In the genomic region with DNA sequence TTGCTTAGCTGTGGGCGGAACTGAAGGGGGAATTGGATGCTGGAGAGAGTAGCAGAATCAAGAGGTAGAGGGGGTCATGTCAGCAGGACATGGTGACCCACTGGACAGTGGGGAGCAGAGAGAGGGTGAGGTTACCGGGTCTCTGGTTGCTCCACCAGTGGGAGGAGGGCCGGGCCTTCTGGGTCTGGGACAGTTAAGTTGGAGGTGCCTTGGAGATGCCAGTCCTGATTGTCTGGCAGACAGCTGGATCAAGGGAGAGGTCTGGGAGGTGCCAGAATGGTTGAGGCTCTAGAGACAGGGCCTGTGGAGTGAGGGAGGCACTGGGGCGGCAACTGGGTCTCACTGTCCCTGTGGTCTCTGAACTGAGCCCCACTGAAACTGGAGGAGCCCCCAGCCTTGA, we compare ENCODE assay signal across 12 cellular contexts. TPM values are rescaled to one million over a fixed set of nuclear protein-coding genes. Genes with fewer than 3 reads are reported as not detected.
A peak's percentile ranks its signal among the peaks of the same experiment; 100 is the strongest.
DNase-seq lines count a peak whose midpoint lies in the region; ATAC-seq, FAIRE-seq and TF ChIP-seq lines count a peak whose summit lies in the region.
"Had no signal": no experiment of that assay in that cellular context is flagged by ENCODE, and none has a peak within 500 bp of the region (broad histone marks: within the 10 kb centered on the region; RNA-seq: fewer than 3 reads in every experiment).

No MANE protein-coding gene starts in this region.

- H2BK20ac ChIP-seq in IMR-90 (ENCODE audit: low read depth, low read length), result peak overlapping the region; percentile 40; the same call in 1 of the 2 replicates

- no peak for ATAC-seq in IMR-90 (ENCODE audit: low read depth)
- ATAC-seq in GM12878, result no peak
- ATAC-seq in stimulated activated memory B cell treated with anti-CD40 and anti-IgM and Interleukin-4, amounts not matched to agents 10 μg/mL and 1 μg/mL and 100 μg/mL, for 72 hours, result no peak
- no peak for ATAC-seq in GM18858 (IDR thresholded peaks at IDR 0.05; ENCODE audit: unreplicated experiment)

- H3K9me3 ChIP-seq in IMR-90 (ENCODE audit: control insufficient read depth, insufficient read depth, low read length) (no peaks in the 10 kb centered on the region), GM12878 (replicated peaks; ENCODE audit: control insufficient read depth, insufficient read depth, low read length) (no peaks in the 10 kb centered on the region), mesenchymal stem cell (ENCODE audit: control insufficient read depth, low read length) (no peaks in the 10 kb centered on the region)

- H3K36me3 ChIP-seq in IMR-90 (ENCODE audit: control insufficient read depth, insufficient read depth, low read length) (peaks cover 34% of the 10 kb centered on the region), GM12878 (ENCODE audit: control insufficient read depth in 2 of 2, insufficient read depth in 2 of 2, low read length in 1 of 2) (peaks cover 34 to 41% of the 10 kb centered on the region in 2 experiments), mesenchymal stem cell (ENCODE audit: control insufficient read depth in 1 of 2, insufficient read depth in 2 of 2, low read depth in 1 of 2, low read length in 2 of 2) (peaks cover 48 to 66% of the 10 kb centered on the region in 2 experiments)

- peaks cover 8% of the 10 kb centered on the region for H4K20me1 ChIP-seq in IMR-90 (ENCODE audit: insufficient read depth, low read length)
- no peaks in the 10 kb centered on the region for H4K20me1 ChIP-seq in GM12878 (ENCODE audit: control insufficient read depth, insufficient read depth)

- H2BK5ac ChIP-seq in IMR-90 (ENCODE audit: low read depth, low read length, poor library complexity, severe bottlenecking) (peak overlapping the region; percentile 73), mesenchymal stem cell (ENCODE audit: low read depth, low read length, poor library complexity, severe bottlenecking) (no peak overlapping the region)

- H3K79me2 ChIP-seq in GM12878 (ENCODE audit: control insufficient read depth, insufficient read depth, low read length), result peaks cover 42% of the 10 kb centered on the region

- H3K4me3 Mint-ChIP-seq in stimulated activated memory B cell treated with anti-CD40 and anti-IgM and Interleukin-4, amounts not matched to agents 10 μg/mL and 1 μg/mL and 100 μg/mL, for 72 hours, result no peak overlapping the region

- H3K4me1 Mint-ChIP-seq in stimulated activated memory B cell treated with anti-CD40 and anti-IgM and Interleukin-4, amounts not matched to agents 10 μg/mL and 1 μg/mL and 100 μg/mL, for 72 hours, result peaks cover 63% of the 10 kb centered on the region

- peak overlapping the region; percentile 2; the same call in 1 of the 2 replicates for H3K56ac ChIP-seq in IMR-90 (ENCODE audit: extremely low read depth, insufficient read depth, low read length)

- H4K91ac ChIP-seq in IMR-90 (ENCODE audit: insufficient read depth, low read depth, low read length) (peak overlapping the region; percentile 36), mesenchymal stem cell (ENCODE audit: low read length) (peak overlapping the region; percentile 57)

- H2BK120ac ChIP-seq in IMR-90 (ENCODE audit: low read depth, low read length) (peak overlapping the region; percentile 83), mesenchymal stem cell (ENCODE audit: low read depth, low read length) (peak overlapping the region; percentile 42)

- peak overlapping the region; percentile 75 to 81 for H2BK12ac ChIP-seq in mesenchymal stem cell (ENCODE audit: low read length in 2 of 2)

- H4K5ac ChIP-seq in IMR-90 (ENCODE audit: low read depth, low read length), result peak overlapping the region; percentile 51

- H3K9ac ChIP-seq in IMR-90 (ENCODE audit: low read depth, low read length) (peak overlapping the region; percentile 6; the same call in 1 of the 2 replicates), GM12878 (ENCODE audit: control insufficient read depth, insufficient read depth, low read length) (no peak overlapping the region; the same call in 1 of the 2 replicates), mesenchymal stem cell (ENCODE audit: low read length) (peak overlapping the region; percentile 76)

- peak overlapping the region; percentile 69 for H3K27ac ChIP-seq in IMR-90 (ENCODE audit: insufficient read depth, low read length)
- H3K27ac ChIP-seq in GM12878 (ENCODE audit: control insufficient read depth, insufficient read depth), result peak overlapping the region; percentile 93
- H3K27ac ChIP-seq in mesenchymal stem cell (ENCODE audit: low read length, poor library complexity, severe bottlenecking), result no peak overlapping the region

- H3K4me3 ChIP-seq in IMR-90 (ENCODE audit: insufficient read depth, low read depth, low read length), result no peak overlapping the region
- H3K4me3 ChIP-seq in GM12878, result no peak overlapping the region
- no peak overlapping the region for H3K4me3 ChIP-seq in mesenchymal stem cell (ENCODE audit: insufficient read depth in 1 of 2, low read depth in 1 of 2, low read length in 2 of 2)

- H2BK15ac ChIP-seq in IMR-90 (ENCODE audit: low read depth, low read length) (peak overlapping the region; percentile 17; the same call in 2 of the 3 replicates), mesenchymal stem cell (ENCODE audit: low read depth, poor library complexity, severe bottlenecking) (peak overlapping the region; percentile 95)

- in situ Hi-C loops in IMR-90 (cut with MboI; ENCODE audit: low sequenced_read_pairs) (no loop called here), GM12878 (cut with MboI) (loop anchor here (5.0 kb wide), 1 partner anchor 48 kb away; no protein-coding TSS in a partner anchor)

- CTCF ChIA-PET in IMR-90 (lab: Yijun Ruan, JAX), result no interaction called here
- CTCF ChIA-PET in GM12878 (lab: Yijun Ruan, JAX), result interaction anchor here (1.1 to 1.4 kb wide), 2 partner anchors 17 to 38 kb away, joined by 3 to 5 read pairs; no protein-coding TSS in a partner anchor

- peaks cover 40% of the 10 kb centered on the region for H3K36me3 Mint-ChIP-seq in stimulated activated memory B cell treated with anti-CD40 and anti-IgM and Interleukin-4, amounts not matched to agents 10 μg/mL and 1 μg/mL and 100 μg/mL, for 72 hours

- no peak for TF ChIP-seq RAD21 in IMR-90 (IDR thresholded peaks at IDR 0.05; ENCODE audit: low read length)
- TF ChIP-seq RAD21 in GM12878 (IDR thresholded peaks at IDR 0.05; ENCODE audit: insufficient read depth, low read depth, low read length), result no peak

- no peak overlapping the region for H2AFZ ChIP-seq in IMR-90 (replicated peaks; ENCODE audit: low read length, poor library complexity)
- H2AFZ ChIP-seq in GM12878 (ENCODE audit: control insufficient read depth, low read depth, low read length), result no peak overlapping the region
- H2AFZ ChIP-seq in mesenchymal stem cell (ENCODE audit: low read depth, low read length), result no peak overlapping the region

- DNase-seq in IMR-90, result no peak
- no peak for DNase-seq in GM12878 (ENCODE audit: low read depth, low spot score)
- DNase-seq in mesenchymal stem cell, result no peak
- no peak for DNase-seq in SIG-M5 (lab: John Stamatoyannopoulos, UW)
- DNase-seq in CD1c-positive myeloid dendritic cell (ENCODE audit: extremely low spot score), result no peak
- no peak for DNase-seq in NCI-H1694 treated with DMSO at 0.1 percent for 48 hours (lab: John Stamatoyannopoulos, UW)
- DNase-seq: activated gamma-delta T cell treated with Interleukin-2 at 50 U/mL for 16 hours, NCI-H226 had no signal

- no peak for FAIRE-seq in GM12878 (lab: Jason Lieb, UNC)

- POLR2A ChIA-PET in IMR-90 (lab: Charles Lee; ENCODE audit: unreplicated experiment), result no interaction called here
- POLR2A ChIA-PET in GM12878 (lab: Charles Lee), result interaction anchor here (0.5 to 1.2 kb wide), 3 partner anchors 16 to 25 kb away, joined by 3 to 7 read pairs (median 4); a partner anchor contains a TSS

- peaks cover 38% of the 10 kb centered on the region for H3K9me1 ChIP-seq in IMR-90 (ENCODE audit: insufficient read depth, low read length)

- intact Hi-C loops in IMR-90 (cut with micrococcal nuclease) (no loop called here), GM12878 (cut with micrococcal nuclease; ENCODE audit: unreplicated experiment) (no loop called here)

- WGBS in IMR-90 (ENCODE audit: extremely low coverage in 2 of 2, insufficient read length in 1 of 2), 2 experiments, result 79% methylated on average over 4 of the region's 4 CpGs; no CpG with 5 or more reads in 1 of the 2 experiments
- 100% methylated on average over 3 of the region's 4 CpGs for WGBS in GM12878 (ENCODE audit: insufficient coverage, insufficient replicate concordance, low lambda C conversion rate, missing lambda C conversion rate)
- 75% methylated on average over 4 of the region's 4 CpGs for WGBS in mesenchymal stem cell

- H3K9me3 Mint-ChIP-seq in stimulated activated memory B cell treated with anti-CD40 and anti-IgM and Interleukin-4, amounts not matched to agents 10 μg/mL and 1 μg/mL and 100 μg/mL, for 72 hours, result no peaks in the 10 kb centered on the region

- H4K8ac ChIP-seq in IMR-90 (ENCODE audit: low read depth in 2 of 2, low read length in 2 of 2), result peak overlapping the region; percentile 13 to 64; a peak in 3 of 4 replicates
- H4K8ac ChIP-seq in mesenchymal stem cell (ENCODE audit: low read length), result peak overlapping the region; percentile 40

- BruUV-seq in IMR-90 (replicated peaks; lab: Mats Ljungman, UMichigan) (no TSS peak), GM12878 (replicated peaks; lab: Mats Ljungman, UMichigan) (no TSS peak)

- H3K23ac ChIP-seq in IMR-90 (ENCODE audit: low read depth, low read length) (peak overlapping the region; percentile 67), mesenchymal stem cell (ENCODE audit: low read length in 2 of 2) (peak overlapping the region in 1 of 2 experiments; percentile 14)

- peak overlapping the region; percentile 66 for H2AK9ac ChIP-seq in IMR-90 (replicated peaks; ENCODE audit: low read depth, low read length, poor library complexity)

- no peak for TF ChIP-seq CTCF in IMR-90 (conservative IDR thresholded peaks at IDR 0.05; ENCODE audit: low read depth, low read length)
- TF ChIP-seq CTCF in GM12878 (IDR thresholded peaks at IDR 0.05 in 2 of 3, conservative IDR thresholded peaks at IDR 0.05 in 1 of 3; ENCODE audit: control insufficient read depth in 2 of 3, extremely low read depth in 1 of 3, insufficient read depth in 1 of 3, low read depth in 3 of 3, low read length in 3 of 3), result no peak

- peaks cover 34% of the 10 kb centered on the region for H3K4me1 ChIP-seq in IMR-90 (ENCODE audit: control insufficient read depth, insufficient read depth, low read length)
- peaks cover 38% of the 10 kb centered on the region for H3K4me1 ChIP-seq in GM12878 (ENCODE audit: control insufficient read depth, insufficient read depth, low read length)
- peaks cover 21% of the 10 kb centered on the region for H3K4me1 ChIP-seq in mesenchymal stem cell (ENCODE audit: control insufficient read depth, insufficient read depth, low read depth, low read length)

- H3K27me3 ChIP-seq in IMR-90 (ENCODE audit: control insufficient read depth, insufficient read depth, low read length) (no peaks in the 10 kb centered on the region), GM12878 (replicated peaks in 1 of 2; ENCODE audit: control insufficient read depth in 2 of 2, insufficient read depth in 2 of 2, low read length in 1 of 2) (no peaks in the 10 kb centered on the region), mesenchymal stem cell (ENCODE audit: control insufficient read depth in 1 of 2, insufficient read depth in 1 of 2, low read length in 2 of 2) (no peaks in the 10 kb centered on the region)

- SMC1A ChIA-PET in GM12878 (lab: Charles Lee; ENCODE audit: uncharacterized antibody, unreplicated experiment), result interaction anchor here (1.1 to 2.5 kb wide), 6 partner anchors 8 to 68 kb away, joined by 3 to 9 read pairs (median 4); no protein-coding TSS in a partner anchor

- H3K79me1 ChIP-seq in IMR-90 (ENCODE audit: low read depth in 1 of 2, low read length in 2 of 2), result peaks cover 23 to 72% of the 10 kb centered on the region in 2 experiments
- H3K79me1 ChIP-seq in mesenchymal stem cell (replicated peaks; ENCODE audit: low read length, poor library complexity, severe bottlenecking), result peaks cover 39% of the 10 kb centered on the region

- H3K4ac ChIP-seq in IMR-90 (ENCODE audit: low read depth, low read length) (peak overlapping the region; percentile 68), mesenchymal stem cell (ENCODE audit: low read depth in 1 of 2, low read length in 2 of 2) (peak overlapping the region; percentile 57 to 69)

- RAD21 ChIA-PET in GM12878 (lab: Charles Lee; ENCODE audit: unreplicated experiment), result interaction anchor here (0.9 to 2.6 kb wide), 3 partner anchors 8 to 41 kb away, joined by 3 to 14 read pairs (median 3); no protein-coding TSS in a partner anchor

- dilution Hi-C loops in IMR-90 (cut with HindIII; ENCODE audit: low sequenced_read_pairs, unreplicated experiment), result no loop called here

- no peak overlapping the region for H3K4me2 ChIP-seq in IMR-90 (ENCODE audit: low read depth, low read length)
- no peak overlapping the region for H3K4me2 ChIP-seq in GM12878 (ENCODE audit: control insufficient read depth, insufficient read depth)
- H3K4me2 ChIP-seq in mesenchymal stem cell (ENCODE audit: low read length, poor library complexity, severe bottlenecking), result no peak overlapping the region

- peak overlapping the region; percentile 88 for H3K27ac Mint-ChIP-seq in stimulated activated memory B cell treated with anti-CD40 and anti-IgM and Interleukin-4, amounts not matched to agents 10 μg/mL and 1 μg/mL and 100 μg/mL, for 72 hours

- H3K18ac ChIP-seq in IMR-90 (ENCODE audit: low read depth, low read length), result peak overlapping the region; percentile 20; the same call in 1 of the 2 replicates
- peak overlapping the region; percentile 77 to 81 for H3K18ac ChIP-seq in mesenchymal stem cell (ENCODE audit: low read depth in 1 of 2, low read length in 2 of 2)

- no peak for TF ChIP-seq POLR2A in IMR-90 (IDR thresholded peaks at IDR 0.05; ENCODE audit: low read depth, low read length)
- TF ChIP-seq POLR2A in GM12878 (IDR thresholded peaks at IDR 0.05; ENCODE audit: low read depth, low read length), result no peak

- no peak for TF ChIP-seq EP300 in GM12878 (IDR thresholded peaks at IDR 0.05; ENCODE audit: borderline replicate concordance in 1 of 2, control insufficient read depth in 1 of 2, low read depth in 2 of 2, low read length in 2 of 2)

- H3K14ac ChIP-seq in IMR-90 (replicated peaks; ENCODE audit: low read depth, low read length), result peak overlapping the region; percentile 39
- H3K14ac ChIP-seq in mesenchymal stem cell (ENCODE audit: low read length in 2 of 2), result no peak overlapping the region

- peak overlapping the region; percentile 85 for H2AK5ac ChIP-seq in IMR-90 (ENCODE audit: low read depth, low read length)
- no peak overlapping the region for H2AK5ac ChIP-seq in mesenchymal stem cell (ENCODE audit: low read length, severe bottlenecking)

- H3K27me3 Mint-ChIP-seq in stimulated activated memory B cell treated with anti-CD40 and anti-IgM and Interleukin-4, amounts not matched to agents 10 μg/mL and 1 μg/mL and 100 μg/mL, for 72 hours, result no peaks in the 10 kb centered on the region

RNA-seq across cellular contexts. Expression of a gene that starts 24.6 kb away (rescaled TPM):
- total RNA-seq in IMR-90 (2012; rRNA removed) (24.4 and 28.9 TPM in 2 replicates), GM12878 (2014; rRNA removed) (8.6 and 12.2 TPM in 2 replicates), GM12878 (2014; rRNA removed; fragmentation: Illumina TruSeq; extraction: Trizol) (15.0 and 15.6 TPM in 2 replicates), GM12878 (2021) (18.9 TPM in 2 replicates)
- polyA plus RNA-seq in IMR-90 (2012; rRNA removed) (98.6 and 109 TPM in 2 replicates), GM12878 (2011; rRNA removed) (25.1 and 39.0 TPM in 2 replicates), GM12878 (2014; fragmentation: Illumina TruSeq; extraction: Trizol) (20.2 and 30.7 TPM in 2 replicates), GM12878 (2014; fragmentation: Nextera tagmentation; extraction: Ambion mirVana) (10 to 100 TPM; 13.7 to 15.6 TPM), GM12878 (2014; rRNA removed) (33.7 and 36.4 TPM in 2 replicates), GM12878 (2016; fragmentation: Nextera tagmentation; extraction: Ambion mirVana) (10 to 100 TPM; 40.8 to 45.6 TPM)
- 51.7 and 91.4 TPM in 2 replicates for polyA plus RNA-seq in IMR-90 (2012; cell fraction: cytosol; rRNA removed)
- polyA plus RNA-seq in IMR-90 (2012; cell fraction: nucleus; rRNA removed; ENCODE audit: low replicate concordance), result 46.7 and 65.5 TPM in 2 replicates
- total RNA-seq in GM12878 (2013; cell fraction: nucleolus; rRNA removed), result 16.3 and 20.6 TPM in 2 replicates
- 22.4 TPM for polyA plus RNA-seq in GM12878 (2011; ENCODE audit: low read depth)
- polyA plus RNA-seq in GM12878 (2011; cell fraction: cytosol; rRNA removed), result 52.9 and 61.1 TPM in 2 replicates
- polyA plus RNA-seq in GM12878 (2011; cell fraction: nucleus; rRNA removed), result 32.8 and 42.1 TPM in 2 replicates
- 23.7 and 25.2 TPM in 2 replicates for polyA plus RNA-seq in GM12878 (2012)
- polyA minus RNA-seq in GM12878 (2011; rRNA and poly(A)+ RNA removed), result 25.5 and 25.8 TPM in 2 replicates
- 7.5 and 9.5 TPM in 2 replicates for polyA minus RNA-seq in GM12878 (2011; cell fraction: cytosol; rRNA and poly(A)+ RNA removed)
- 4.2 and 8.4 TPM in 2 replicates for polyA minus RNA-seq in GM12878 (2011; cell fraction: nucleus; rRNA and poly(A)+ RNA removed)
- polyA plus RNA-seq in mesenchymal stem cell (2013, experiment 1 of 2), result 53.0 TPM
- polyA plus RNA-seq in mesenchymal stem cell (2013, experiment 2 of 2), result 53.3 TPM

RNA-seq across cellular contexts. Expression of a gene that starts 31.8 kb away (rescaled TPM):
- total RNA-seq in IMR-90 (2012; rRNA removed) (6.7 and 7.0 TPM in 2 replicates), GM12878 (2014; rRNA removed) (22.1 and 27.4 TPM in 2 replicates), GM12878 (2014; rRNA removed; fragmentation: Illumina TruSeq; extraction: Trizol) (19.3 and 20.0 TPM in 2 replicates), GM12878 (2021) (63.5 and 71.3 TPM in 2 replicates)
- polyA plus RNA-seq in IMR-90 (2012; rRNA removed) (19.8 and 24.2 TPM in 2 replicates), GM12878 (2011; rRNA removed) (18.4 and 32.0 TPM in 2 replicates), GM12878 (2014; fragmentation: Illumina TruSeq; extraction: Trizol) (20.3 and 33.1 TPM in 2 replicates), GM12878 (2014; fragmentation: Nextera tagmentation; extraction: Ambion mirVana) (under 1 TPM; 0.60 to 0.85 TPM), GM12878 (2014; rRNA removed) (47.1 and 61.4 TPM in 2 replicates), GM12878 (2016; fragmentation: Nextera tagmentation; extraction: Ambion mirVana) (10 to 100 TPM; 26.9 TPM)
- 10.7 and 21.0 TPM in 2 replicates for polyA plus RNA-seq in IMR-90 (2012; cell fraction: cytosol; rRNA removed)
- 66.9 and 101 TPM in 2 replicates for polyA plus RNA-seq in IMR-90 (2012; cell fraction: nucleus; rRNA removed; ENCODE audit: low replicate concordance)
- total RNA-seq in GM12878 (2013; cell fraction: nucleolus; rRNA removed), result 118 and 148 TPM in 2 replicates
- polyA plus RNA-seq in GM12878 (2011; ENCODE audit: low read depth), result 15.0 TPM
- polyA plus RNA-seq in GM12878 (2011; cell fraction: cytosol; rRNA removed), result 41.3 and 47.7 TPM in 2 replicates
- polyA plus RNA-seq in GM12878 (2011; cell fraction: nucleus; rRNA removed), result 185 and 196 TPM in 2 replicates
- polyA plus RNA-seq in GM12878 (2012), result 25.3 and 26.0 TPM in 2 replicates
- polyA minus RNA-seq in GM12878 (2011; rRNA and poly(A)+ RNA removed), result 41.8 and 64.6 TPM in 2 replicates
- 22.9 and 30.8 TPM in 2 replicates for polyA minus RNA-seq in GM12878 (2011; cell fraction: cytosol; rRNA and poly(A)+ RNA removed)
- polyA minus RNA-seq in GM12878 (2011; cell fraction: nucleus; rRNA and poly(A)+ RNA removed), result 42.9 and 73.0 TPM in 2 replicates
- polyA plus RNA-seq in mesenchymal stem cell (2013, experiment 1 of 2), result 9.6 TPM
- polyA plus RNA-seq in mesenchymal stem cell (2013, experiment 2 of 2), result 8.0 TPM

RNA-seq across cellular contexts. Expression of a gene that starts 52.5 kb away (rescaled TPM):
- total RNA-seq in IMR-90 (2012; rRNA removed), result not detected in 2 replicates
- not detected in 2 replicates for polyA plus RNA-seq in IMR-90 (2012; rRNA removed)
- not detected in 2 replicates for polyA plus RNA-seq in IMR-90 (2012; cell fraction: cytosol; rRNA removed)
- polyA plus RNA-seq in IMR-90 (2012; cell fraction: nucleus; rRNA removed; ENCODE audit: low replicate concordance), result not detected in 2 replicates
- total RNA-seq in GM12878 (2013; cell fraction: nucleolus; rRNA removed), result not detected in 2 replicates
- not detected in 2 replicates for total RNA-seq in GM12878 (2014; rRNA removed)
- total RNA-seq in GM12878 (2014; rRNA removed; fragmentation: Illumina TruSeq; extraction: Trizol), result not detected in 2 replicates
- not detected in 2 replicates for total RNA-seq in GM12878 (2021)
- not detected for polyA plus RNA-seq in GM12878 (2011; ENCODE audit: low read depth)
- not detected in 2 replicates for polyA plus RNA-seq in GM12878 (2011; rRNA removed)
- polyA plus RNA-seq in GM12878 (2011; cell fraction: cytosol; rRNA removed), result not detected in 2 replicates
- not detected in 2 replicates for polyA plus RNA-seq in GM12878 (2011; cell fraction: nucleus; rRNA removed)
- polyA plus RNA-seq in GM12878 (2012), result not detected in 2 replicates
- not detected in 2 replicates for polyA plus RNA-seq in GM12878 (2014; fragmentation: Illumina TruSeq; extraction: Trizol)
- polyA plus RNA-seq in GM12878 (2014; fragmentation: Nextera tagmentation; extraction: Ambion mirVana), result not detected
- not detected in 2 replicates for polyA plus RNA-seq in GM12878 (2014; rRNA removed)
- polyA plus RNA-seq in GM12878 (2016; fragmentation: Nextera tagmentation; extraction: Ambion mirVana), result not detected
- polyA minus RNA-seq in GM12878 (2011; rRNA and poly(A)+ RNA removed), result not detected in 2 replicates
- polyA minus RNA-seq in GM12878 (2011; cell fraction: cytosol; rRNA and poly(A)+ RNA removed), result not detected in 2 replicates
- not detected in 2 replicates for polyA minus RNA-seq in GM12878 (2011; cell fraction: nucleus; rRNA and poly(A)+ RNA removed)
- polyA plus RNA-seq in mesenchymal stem cell (2013, experiment 1 of 2), result not detected
- not detected for polyA plus RNA-seq in mesenchymal stem cell (2013, experiment 2 of 2)
- total RNA-seq: liver; T-helper 2 cell treated with Interferon-gamma antibody and Interleukin-4, amounts not matched to agents 100 ng/mL and 5 ng/mL, for 36 hours had no signal
- polyA plus RNA-seq: liver had no signal
